Comparison of ENCODE assay signal across 17 cellular contexts in genomic region chr5:54988817-54989216, GRCh38. TPM values are rescaled to one million over a fixed set of nuclear protein-coding genes. Genes with fewer than 3 reads are reported as not detected.
A peak's percentile ranks its signal among the peaks of the same experiment; 100 is the strongest.
DNase-seq lines count a peak whose midpoint lies in the region; ATAC-seq and TF ChIP-seq lines count a peak whose summit lies in the region.
"Had no signal": no experiment of that assay in that cellular context is flagged by ENCODE, and none has a peak within 500 bp of the region (broad histone marks: within the 10 kb centered on the region; RNA-seq: fewer than 3 reads in every experiment).

No MANE protein-coding gene starts in this region.

- peak overlapping the region; percentile 16 for H3K27ac Mint-ChIP-seq in activated naive CD4-positive, alpha-beta T cell treated with anti-CD3 and anti-CD28 coated beads, Interleukin-2, amount 10 ng/mL, durations not matched to agents 7 days and 5 days
- H3K27ac Mint-ChIP-seq in T-helper 17 cell: peak overlapping the region; percentile 65
- peak overlapping the region; percentile 47 to 79 for H3K27ac Mint-ChIP-seq in natural killer cell treated with Interleukin-12 subunit alpha and Interleukin-12 subunit beta and Interleukin-15 and Interleukin-18, amount 100 ng/mL, for 72 hours

- H4K20me1 ChIP-seq in DND-41 (ENCODE audit: insufficient read depth, low read length): no peaks in the 10 kb centered on the region

- H3K4me1 ChIP-seq in DND-41 (ENCODE audit: insufficient read depth, low read length): peaks cover 21% of the 10 kb centered on the region

- no peak overlapping the region for H3K9ac ChIP-seq in DND-41 (ENCODE audit: low read depth, low read length)
- H3K9ac ChIP-seq: KMS-11, SK-N-SH had no signal

- TF ChIP-seq CTCF in DND-41 (IDR thresholded peaks at IDR 0.05; ENCODE audit: borderline replicate concordance, extremely low read depth, low read length, poor library complexity, severe bottlenecking): no peak

- peaks cover 51% of the 10 kb centered on the region for H3K4me1 Mint-ChIP-seq in activated naive CD4-positive, alpha-beta T cell treated with anti-CD3 and anti-CD28 coated beads, Interleukin-2, amount 10 ng/mL, durations not matched to agents 7 days and 5 days
- peaks cover 39% of the 10 kb centered on the region for H3K4me1 Mint-ChIP-seq in T-helper 17 cell
- peaks cover 63 to 77% of the 10 kb centered on the region in 2 donors for H3K4me1 Mint-ChIP-seq in natural killer cell treated with Interleukin-12 subunit alpha and Interleukin-12 subunit beta and Interleukin-15 and Interleukin-18, amount 100 ng/mL, for 72 hours (ENCODE audit: low read depth in 2 of 2)

- peaks cover 22% of the 10 kb centered on the region for H3K27me3 Mint-ChIP-seq in activated naive CD4-positive, alpha-beta T cell treated with anti-CD3 and anti-CD28 coated beads, Interleukin-2, amount 10 ng/mL, durations not matched to agents 7 days and 5 days
- H3K27me3 Mint-ChIP-seq in T-helper 17 cell: peaks cover 12% of the 10 kb centered on the region
- no peaks in the 10 kb centered on the region for H3K27me3 Mint-ChIP-seq in natural killer cell treated with Interleukin-12 subunit alpha and Interleukin-12 subunit beta and Interleukin-15 and Interleukin-18, amount 100 ng/mL, for 72 hours

- H3K9me3 Mint-ChIP-seq in activated naive CD4-positive, alpha-beta T cell treated with anti-CD3 and anti-CD28 coated beads, Interleukin-2, amount 10 ng/mL, durations not matched to agents 7 days and 5 days: peaks cover 6% of the 10 kb centered on the region
- H3K9me3 Mint-ChIP-seq in natural killer cell treated with Interleukin-12 subunit alpha and Interleukin-12 subunit beta and Interleukin-15 and Interleukin-18, amount 100 ng/mL, for 72 hours: no peaks in the 10 kb centered on the region

- CTCF ChIA-PET in activated naive CD4-positive, alpha-beta T cell treated with anti-CD3 and anti-CD28 coated beads, Interleukin-2, amount 10 ng/mL, durations not matched to agents 7 days and 5 days (lab: Charles Lee): interaction anchor here (0.7 to 1.4 kb wide), 5 partner anchors 10 to 114 kb away, joined by 3 to 7 read pairs (median 4); no protein-coding TSS in a partner anchor

- ATAC-seq in DND-41 (ENCODE audit: insufficient read depth, low read depth): peak; percentile 77
- ATAC-seq in T-helper 17 cell: peak; percentile 61
- ATAC-seq in natural killer cell treated with Interleukin-12 subunit alpha and Interleukin-12 subunit beta and Interleukin-15 and Interleukin-18, amount 100 ng/mL, for 72 hours: no peak
- ATAC-seq: HCT116 had no signal

- peak overlapping the region; percentile 37; the same call in 1 of the 2 replicates for H3K27ac ChIP-seq in DND-41 (ENCODE audit: low read length)
- H3K27ac ChIP-seq: C4-2B, KMS-11 had no signal

- no peaks in the 10 kb centered on the region for H3K9me3 ChIP-seq in DND-41 (ENCODE audit: insufficient read depth, low read length, severe bottlenecking)
- no peaks in the 10 kb centered on the region for H3K9me3 ChIP-seq in T-helper 17 cell (ENCODE audit: control insufficient read depth, low read length, poor library complexity, severe bottlenecking)
- H3K9me3 ChIP-seq: MG63, SK-N-SH had no signal

- no peak overlapping the region for H3K4me2 ChIP-seq in DND-41 (ENCODE audit: insufficient read depth, low read length)
- H3K4me2 ChIP-seq: KMS-11 had no signal

- H3K4me3 Mint-ChIP-seq in activated naive CD4-positive, alpha-beta T cell treated with anti-CD3 and anti-CD28 coated beads, Interleukin-2, amount 10 ng/mL, durations not matched to agents 7 days and 5 days: no peak overlapping the region
- H3K4me3 Mint-ChIP-seq in T-helper 17 cell: peak overlapping the region; percentile 68
- H3K4me3 Mint-ChIP-seq in natural killer cell treated with Interleukin-12 subunit alpha and Interleukin-12 subunit beta and Interleukin-15 and Interleukin-18, amount 100 ng/mL, for 72 hours: peak overlapping the region; percentile 58

- H3K79me2 ChIP-seq in DND-41 (ENCODE audit: insufficient read depth, low read length): no peaks in the 10 kb centered on the region

- H2AFZ ChIP-seq in DND-41 (ENCODE audit: low read depth, low read length): 0 out of 2 replicates have a peak overlapping the region, but pooled peaks have one; percentile 6

- no peak overlapping the region for H3K4me3 ChIP-seq in DND-41 (ENCODE audit: low read depth in 1 of 2, low read length in 2 of 2)
- H3K4me3 ChIP-seq: MG63 had no signal

- H3K27me3 ChIP-seq in DND-41 (ENCODE audit: insufficient read depth, low read length, poor library complexity): no peaks in the 10 kb centered on the region

- H3K36me3 ChIP-seq in DND-41 (ENCODE audit: insufficient read depth, low read length): no peaks in the 10 kb centered on the region
- H3K36me3 ChIP-seq: MG63 had no signal

- DNase-seq in activated naive CD4-positive, alpha-beta T cell treated with anti-CD3 and anti-CD28 coated beads, Interleukin-2, amount 10 ng/mL, durations not matched to agents 7 days and 5 days: no peak
- no peak for DNase-seq in activated naive CD4-positive, alpha-beta T cell (lab: John Stamatoyannopoulos, UW)
- no peak for DNase-seq in DND-41
- DNase-seq in T-helper 17 cell: no peak
- no peak for DNase-seq in natural killer cell treated with Interleukin-12 subunit alpha and Interleukin-12 subunit beta and Interleukin-15 and Interleukin-18, amount 100 ng/mL, for 72 hours (ENCODE audit: low spot score)
- no peak for DNase-seq in GOT3 (lab: John Stamatoyannopoulos, UW)
- no peak for DNase-seq in NCI-H82 treated with DMSO at 0.1 percent for 48 hours (lab: John Stamatoyannopoulos, UW; ENCODE audit: unreplicated experiment)
- DNase-seq: DMS79 treated with DMSO at 0.1 percent for 48 hours, MG63, NCI-H1092 treated with DMSO at 0.1 percent for 48 hours, NCI-H2107, NCI-H226, SHP77, SK-N-SH had no signal

- peaks cover 9% of the 10 kb centered on the region for H3K36me3 Mint-ChIP-seq in activated naive CD4-positive, alpha-beta T cell treated with anti-CD3 and anti-CD28 coated beads, Interleukin-2, amount 10 ng/mL, durations not matched to agents 7 days and 5 days
- H3K36me3 Mint-ChIP-seq in T-helper 17 cell (ENCODE audit: low read depth): no peaks in the 10 kb centered on the region
- H3K36me3 Mint-ChIP-seq in natural killer cell treated with Interleukin-12 subunit alpha and Interleukin-12 subunit beta and Interleukin-15 and Interleukin-18, amount 100 ng/mL, for 72 hours: no peaks in the 10 kb centered on the region

RNA-seq across cellular contexts. Expression of gene ESM1, which starts 3.4 kb away (rescaled TPM):
- not detected for total RNA-seq in T-helper 17 cell
- under 1 TPM in 1 of 2 donors, not detected in 1; 0.73 TPM for total RNA-seq in natural killer cell treated with Interleukin-12 subunit alpha and Interleukin-12 subunit beta and Interleukin-15 and Interleukin-18, amount 100 ng/mL, for 72 hours

RNA-seq across cellular contexts. Expression of gene GZMK, which starts 35.2 kb away (rescaled TPM):
- total RNA-seq in T-helper 17 cell: 1 to 10 TPM; 3.9 to 9.2 TPM
- total RNA-seq in natural killer cell treated with Interleukin-12 subunit alpha and Interleukin-12 subunit beta and Interleukin-15 and Interleukin-18, amount 100 ng/mL, for 72 hours: 1 to 10 TPM; 4.7 to 7.4 TPM

Comparison
In these comparisons a context has a peak if more than half of its experiments do, and no peak if none do; other contexts are left out.
1. ATAC-seq: peak in DND-41 (single experiment) and T-helper 17 cell (single experiment); none in natural killer cell treated with Interleukin-12 subunit alpha and Interleukin-12 subunit beta and Interleukin-15 and Interleukin-18, amount 100 ng/mL, for 72 hours (0 of 2).
2. Peak in every context shown above with its lines, with median percentiles within 50 percentile points of each other: H3K27ac Mint-ChIP-seq.